Comparison of ENCODE assay signal across 8 cellular contexts in genomic region chr9:113220467-113221002, GRCh38. TPM values are rescaled to one million over a fixed set of nuclear protein-coding genes. Genes with fewer than 3 reads are reported as not detected.
A peak's percentile ranks its signal among the peaks of the same experiment; 100 is the strongest.
DNase-seq lines count a peak whose midpoint lies in the region; ATAC-seq, FAIRE-seq and TF ChIP-seq lines count a peak whose summit lies in the region.

No MANE protein-coding gene starts in this region.

- no peaks in the 10 kb centered on the region for H3K9me3 ChIP-seq in HCT116 (ENCODE audit: control insufficient read depth in 1 of 2, insufficient read depth in 1 of 2, low read depth in 1 of 2, low read length in 2 of 2)
- H3K9me3 ChIP-seq in kidney (ENCODE audit: control insufficient read depth in 1 of 2, low read length in 2 of 2): no peaks in the 10 kb centered on the region

- H3K4me3 ChIP-seq in ACC112 (ENCODE audit: low read depth, low read length): peak overlapping the region; percentile 84
- peak overlapping the region; percentile 81 to 84 for H3K4me3 ChIP-seq in HCT116 (replicated peaks in 1 of 2; ENCODE audit: low read depth in 1 of 2, low read length in 2 of 2)
- peak overlapping the region; percentile 78 to 89 for H3K4me3 ChIP-seq in kidney (ENCODE audit: low read length in 2 of 2)

- TSS peak; percentile 67 for BruUV-seq in HCT116 (replicated peaks; lab: Mats Ljungman, UMichigan)

- H2AFZ ChIP-seq in ACC112 (ENCODE audit: low read length, unreplicated experiment) (peak overlapping the region; percentile 75), HCT116 (ENCODE audit: low read depth, low read length, poor library complexity, severe bottlenecking) (no peak overlapping the region)

- peaks cover 15 to 17% of the 10 kb centered on the region in 2 donors for H3K36me3 Mint-ChIP-seq in activated naive CD4-positive, alpha-beta T cell treated with anti-CD3 and anti-CD28 coated beads, Interleukin-2, amount 50 U/mL, for 72 hours

- H3K36me3 ChIP-seq in ACC112 (ENCODE audit: insufficient read depth, low read length) (peaks cover 5% of the 10 kb centered on the region; the same call in 1 of the 2 replicates), HCT116 (ENCODE audit: control insufficient read depth in 1 of 2, insufficient read depth in 2 of 2, low read length in 2 of 2) (no peaks in the 10 kb centered on the region), kidney (ENCODE audit: control insufficient read depth in 1 of 2, insufficient read depth in 2 of 2, low read length in 2 of 2) (no peaks in the 10 kb centered on the region)

- no peak for TF ChIP-seq CTCF in HCT116 (IDR thresholded peaks at IDR 0.05 in 2 of 3, conservative IDR thresholded peaks at IDR 0.05 in 1 of 3; ENCODE audit: borderline replicate concordance in 1 of 3, insufficient read depth in 1 of 3, low read depth in 2 of 3, low read length in 2 of 3)
- TF ChIP-seq CTCF in kidney (IDR thresholded peaks at IDR 0.05; ENCODE audit: borderline replicate concordance, extremely low read depth, insufficient read depth): no peak

- no peaks in the 10 kb centered on the region for H4K20me1 ChIP-seq in HCT116 (ENCODE audit: insufficient read depth)

- H3K27me3 ChIP-seq in ACC112 (ENCODE audit: insufficient read depth, low read length) (no peaks in the 10 kb centered on the region), HCT116 (ENCODE audit: insufficient read depth, low read length) (no peaks in the 10 kb centered on the region)

- H3K79me2 ChIP-seq in ACC112 (ENCODE audit: control insufficient read depth, insufficient read depth, low read length, unreplicated experiment) (peaks cover 84% of the 10 kb centered on the region), HCT116 (ENCODE audit: insufficient read depth, low read length) (peaks cover 77% of the 10 kb centered on the region)

- H3K27ac ChIP-seq in ACC112 (ENCODE audit: low read depth, low read length) (peak overlapping the region; percentile 53), HCT116 (ENCODE audit: low read depth, low read length) (peak overlapping the region; percentile 65), kidney (ENCODE audit: low read depth in 2 of 2, low read length in 2 of 2) (peak overlapping the region; percentile 83 to 88), temporal lobe (ENCODE audit: low read depth, low read length) (peak overlapping the region; percentile 45)

- FAIRE-seq in kidney (lab: Jason Lieb, UNC): no peak

- H3K9me3 Mint-ChIP-seq in activated naive CD4-positive, alpha-beta T cell treated with anti-CD3 and anti-CD28 coated beads, Interleukin-2, amount 50 U/mL, for 72 hours: no peaks in the 10 kb centered on the region

- peak overlapping the region; percentile 92 to 95 for H3K27ac Mint-ChIP-seq in activated naive CD4-positive, alpha-beta T cell treated with anti-CD3 and anti-CD28 coated beads, Interleukin-2, amount 50 U/mL, for 72 hours

- RAD21 ChIA-PET in HCT116 (lab: Charles Lee; ENCODE audit: low non-redundant PET in 1 of 2, low total read pairs in 2 of 2, uncharacterized antibody in 2 of 2, unreplicated experiment in 2 of 2): no interaction called here

- peak overlapping the region; percentile 91 for H3K9ac ChIP-seq in HCT116 (ENCODE audit: low read length)
- peak overlapping the region; percentile 81 to 92 for H3K9ac ChIP-seq in kidney (ENCODE audit: low read length in 2 of 2)

- H3K4me1 ChIP-seq in ACC112 (ENCODE audit: control insufficient read depth, insufficient read depth, low read length, unreplicated experiment) (peaks cover 20% of the 10 kb centered on the region), HCT116 (ENCODE audit: control insufficient read depth in 1 of 2, insufficient read depth in 2 of 2, low read length in 2 of 2) (peaks cover 2 to 21% of the 10 kb centered on the region in 2 experiments; a peak in 3 of 4 replicates), kidney (ENCODE audit: control insufficient read depth in 1 of 2, insufficient read depth in 1 of 2, low read depth in 1 of 2, low read length in 2 of 2) (peaks cover 16 to 21% of the 10 kb centered on the region in 2 donors)

- peak overlapping the region; percentile 92 for H3K4me2 ChIP-seq in HCT116 (ENCODE audit: low read length)

- DNase-seq in HCT116 (ENCODE audit: low read depth, low spot score): no peak
- DNase-seq in activated naive CD4-positive, alpha-beta T cell treated with anti-CD3 and anti-CD28 coated beads, Interleukin-2, amount 50 U/mL, for 72 hours (ENCODE audit: low spot score in 2 of 2): no peak
- DNase-seq in kidney: no peak
- no peak for DNase-seq in COLO668 (lab: John Stamatoyannopoulos, UW; ENCODE audit: unreplicated experiment)
- no peak for DNase-seq in HK-2 (ENCODE audit: unreplicated experiment)

- intact Hi-C loops in HCT116 (cut with micrococcal nuclease) (loop anchor here (5.0 kb wide), 1 partner anchor 68 kb away; the partner anchor contains the start of gene SLC31A2), kidney (cut with DNase I) (no loop called here)

- POLR2A ChIA-PET in HCT116 (lab: Charles Lee): interaction anchor here (0.8 to 2.5 kb wide), 5 partner anchors 11 to 190 kb away, joined by 3 to 11 read pairs (median 6); partner anchors contain the start of genes C9orf43, CDC26, POLE3 and PRPF4

- no peaks in the 10 kb centered on the region for H3K9me2 ChIP-seq in HCT116 (ENCODE audit: insufficient read depth)

- TF ChIP-seq POLR2A in HCT116 (IDR thresholded peaks at IDR 0.05; ENCODE audit: borderline replicate concordance, extremely low read depth, insufficient read depth, insufficient read length) (no peak), GM18505 (IDR thresholded peaks at IDR 0.05; ENCODE audit: borderline replicate concordance, extremely low read depth, insufficient read depth, insufficient read length) (no peak)

- no peak for TF ChIP-seq RAD21 in HCT116 (IDR thresholded peaks at IDR 0.05; ENCODE audit: low read depth)

- ATAC-seq in HCT116 (no peak), GM18505 (IDR thresholded peaks at IDR 0.05; ENCODE audit: unreplicated experiment) (no peak)
- ATAC-seq in activated naive CD4-positive, alpha-beta T cell treated with anti-CD3 and anti-CD28 coated beads, Interleukin-2, amount 50 U/mL, for 72 hours: peak in 1 of 2 donors; percentile 30

- CTCF ChIA-PET in HCT116 (lab: Charles Lee): interaction anchor here (1.0 kb wide), 1 partner anchor 14 kb away, joined by 5 read pairs; no protein-coding TSS in a partner anchor

TF ChIP-seq in HCT116, 20 proteins besides CTCF, POLR2A, EP300 and RAD21 (continues in another document):
- TF ChIP-seq SIN3A (IDR thresholded peaks at IDR 0.05; ENCODE audit: low read depth): no peak
- TF ChIP-seq JUND (IDR thresholded peaks at IDR 0.05): no peak
- no peak for TF ChIP-seq CEBPB (IDR thresholded peaks at IDR 0.05; ENCODE audit: low read depth)
- TF ChIP-seq, protein P1, sequence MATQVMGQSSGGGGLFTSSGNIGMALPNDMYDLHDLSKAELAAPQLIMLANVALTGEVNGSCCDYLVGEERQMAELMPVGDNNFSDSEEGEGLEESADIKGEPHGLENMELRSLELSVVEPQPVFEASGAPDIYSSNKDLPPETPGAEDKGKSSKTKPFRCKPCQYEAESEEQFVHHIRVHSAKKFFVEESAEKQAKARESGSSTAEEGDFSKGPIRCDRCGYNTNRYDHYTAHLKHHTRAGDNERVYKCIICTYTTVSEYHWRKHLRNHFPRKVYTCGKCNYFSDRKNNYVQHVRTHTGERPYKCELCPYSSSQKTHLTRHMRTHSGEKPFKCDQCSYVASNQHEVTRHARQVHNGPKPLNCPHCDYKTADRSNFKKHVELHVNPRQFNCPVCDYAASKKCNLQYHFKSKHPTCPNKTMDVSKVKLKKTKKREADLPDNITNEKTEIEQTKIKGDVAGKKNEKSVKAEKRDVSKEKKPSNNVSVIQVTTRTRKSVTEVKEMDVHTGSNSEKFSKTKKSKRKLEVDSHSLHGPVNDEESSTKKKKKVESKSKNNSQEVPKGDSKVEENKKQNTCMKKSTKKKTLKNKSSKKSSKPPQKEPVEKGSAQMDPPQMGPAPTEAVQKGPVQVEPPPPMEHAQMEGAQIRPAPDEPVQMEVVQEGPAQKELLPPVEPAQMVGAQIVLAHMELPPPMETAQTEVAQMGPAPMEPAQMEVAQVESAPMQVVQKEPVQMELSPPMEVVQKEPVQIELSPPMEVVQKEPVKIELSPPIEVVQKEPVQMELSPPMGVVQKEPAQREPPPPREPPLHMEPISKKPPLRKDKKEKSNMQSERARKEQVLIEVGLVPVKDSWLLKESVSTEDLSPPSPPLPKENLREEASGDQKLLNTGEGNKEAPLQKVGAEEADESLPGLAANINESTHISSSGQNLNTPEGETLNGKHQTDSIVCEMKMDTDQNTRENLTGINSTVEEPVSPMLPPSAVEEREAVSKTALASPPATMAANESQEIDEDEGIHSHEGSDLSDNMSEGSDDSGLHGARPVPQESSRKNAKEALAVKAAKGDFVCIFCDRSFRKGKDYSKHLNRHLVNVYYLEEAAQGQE (IDR thresholded peaks at IDR 0.05; ENCODE audit: low read depth): no peak

RNA-seq across cellular contexts. Expression of gene FKBP15, which starts 0.5 kb away (rescaled TPM):
- total RNA-seq in HCT116 (2021; ENCODE audit: unreplicated experiment) (13.8 TPM), kidney (34.8 TPM), temporal lobe (8.1 TPM)
- 14.1 and 14.4 TPM in 2 replicates for polyA plus RNA-seq in HCT116 (2012)
- 10 to 100 TPM; 12.5 to 45.6 TPM for total RNA-seq in activated naive CD4-positive, alpha-beta T cell treated with anti-CD3 and anti-CD28 coated beads, Interleukin-2, amount 50 U/mL, for 72 hours
- polyA plus RNA-seq in kidney (ENCODE audit: insufficient read depth, low read depth, low replicate concordance): 11.0 TPM

RNA-seq across cellular contexts. Expression of gene SLC31A1, which starts 0.8 kb away (rescaled TPM):
- total RNA-seq in HCT116 (2021; ENCODE audit: unreplicated experiment): 24.4 TPM
- polyA plus RNA-seq in HCT116 (2012): 17.2 and 18.6 TPM in 2 replicates
- 10 to 100 TPM; 11.5 to 14.8 TPM for total RNA-seq in activated naive CD4-positive, alpha-beta T cell treated with anti-CD3 and anti-CD28 coated beads, Interleukin-2, amount 50 U/mL, for 72 hours
- total RNA-seq in kidney: 19.5 TPM
- 20.1 TPM for polyA plus RNA-seq in kidney (ENCODE audit: insufficient read depth, low read depth, low replicate concordance)
- total RNA-seq in temporal lobe: 7.9 TPM

RNA-seq across cellular contexts. Expression of gene CDC26, which starts 54.8 kb away (rescaled TPM):
- total RNA-seq in HCT116 (2021; ENCODE audit: unreplicated experiment) (22.0 TPM), kidney (28.5 TPM), temporal lobe (14.5 TPM)
- polyA plus RNA-seq in HCT116 (2012): 22.3 and 29.7 TPM in 2 replicates
- total RNA-seq in activated naive CD4-positive, alpha-beta T cell treated with anti-CD3 and anti-CD28 coated beads, Interleukin-2, amount 50 U/mL, for 72 hours: 10 to 100 TPM; 40.3 to 47.7 TPM
- 76.2 TPM for polyA plus RNA-seq in kidney (ENCODE audit: insufficient read depth, low read depth, low replicate concordance)

RNA-seq across cellular contexts. Expression of gene PRPF4, which starts 54.9 kb away (rescaled TPM):
- 53.9 TPM for total RNA-seq in HCT116 (2021; ENCODE audit: unreplicated experiment)
- 26.6 and 30.9 TPM in 2 replicates for polyA plus RNA-seq in HCT116 (2012)
- 10 to 100 TPM; 45.2 to 50.3 TPM for total RNA-seq in activated naive CD4-positive, alpha-beta T cell treated with anti-CD3 and anti-CD28 coated beads, Interleukin-2, amount 50 U/mL, for 72 hours
- total RNA-seq in kidney: 20.0 TPM
- polyA plus RNA-seq in kidney (ENCODE audit: insufficient read depth, low read depth, low replicate concordance): 12.8 TPM
- total RNA-seq in temporal lobe: 17.0 TPM
